In genomic region chr1:173986951-173987350, GRCh38 we compare ENCODE assay signal across 21 cellular contexts.
"Had no signal": no experiment of that assay in that cellular context is flagged by ENCODE, and none has a peak within 500 bp of the region (broad histone marks: within the 10 kb centered on the region; RNA-seq: fewer than 3 reads in every experiment).

No MANE protein-coding gene starts in this region.

- ATAC-seq: activated CD4-positive, alpha-beta T cell treated with anti-CD3 and anti-CD28 coated beads for 36 hours; left lung; mucosa of descending colon; psoas muscle; T-cell had no signal

- H3K4me3 ChIP-seq: left lung, lung, mucosa of descending colon, pancreas, psoas muscle, smooth muscle cell, testis, transverse colon had no signal

- FAIRE-seq: astrocyte, frontal cortex, pancreas had no signal

- H3K4me3 Mint-ChIP-seq: activated CD4-positive, alpha-beta T cell treated with anti-CD3 and anti-CD28 coated beads for 36 hours; neural crest cell; T-cell had no signal

- H3K27me3 ChIP-seq: brain microvascular endothelial cell, left lung, pancreas, testis, transverse colon had no signal

- H3K4me1 ChIP-seq: left lung, pancreas, psoas muscle, testis, transverse colon had no signal

- H3K27me3 Mint-ChIP-seq: activated CD4-positive, alpha-beta T cell treated with anti-CD3 and anti-CD28 coated beads for 36 hours; T-cell had no signal

- H3K9me3 ChIP-seq: left lung, mucosa of descending colon, pancreas, psoas muscle, testis, transverse colon had no signal

- H3K27ac ChIP-seq: brain microvascular endothelial cell, left lung, pancreas, psoas muscle, testis, transverse colon had no signal

- H3K4me2 ChIP-seq: smooth muscle cell had no signal

- H3K4me1 Mint-ChIP-seq: activated CD4-positive, alpha-beta T cell treated with anti-CD3 and anti-CD28 coated beads for 36 hours; neural crest cell had no signal

- DNase-seq: activated CD4-positive, alpha-beta T cell treated with anti-CD3 and anti-CD28 coated beads for 36 hours; activated CD4-positive, CD25-positive, alpha-beta regulatory T cell; activated naive CD4-positive, alpha-beta T cell; amniotic stem cell; brain microvascular endothelial cell; left lung; mucosa of descending colon; nucleus accumbens; pancreas; psoas muscle; stimulated activated CD4-positive, alpha-beta T cell treated with anti-CD3 and anti-CD28 coated beads, Interleukin-1b, Interleukin-23, amount 100 ng/mL, for 48 hours; stimulated activated CD4-positive, alpha-beta T cell treated with anti-CD3 and anti-CD28 coated beads, Interleukin-4, amount 100 ng/mL, for 4 hours; stimulated activated naive CD4-positive, alpha-beta T cell treated with Interleukin-2 at 50 U/mL for 16 hours; T-cell; testis; transverse colon had no signal

- H3K9me3 Mint-ChIP-seq: neural crest cell, T-cell had no signal
